ENCODE assay signal across 13 cellular contexts in the genomic region with DNA sequence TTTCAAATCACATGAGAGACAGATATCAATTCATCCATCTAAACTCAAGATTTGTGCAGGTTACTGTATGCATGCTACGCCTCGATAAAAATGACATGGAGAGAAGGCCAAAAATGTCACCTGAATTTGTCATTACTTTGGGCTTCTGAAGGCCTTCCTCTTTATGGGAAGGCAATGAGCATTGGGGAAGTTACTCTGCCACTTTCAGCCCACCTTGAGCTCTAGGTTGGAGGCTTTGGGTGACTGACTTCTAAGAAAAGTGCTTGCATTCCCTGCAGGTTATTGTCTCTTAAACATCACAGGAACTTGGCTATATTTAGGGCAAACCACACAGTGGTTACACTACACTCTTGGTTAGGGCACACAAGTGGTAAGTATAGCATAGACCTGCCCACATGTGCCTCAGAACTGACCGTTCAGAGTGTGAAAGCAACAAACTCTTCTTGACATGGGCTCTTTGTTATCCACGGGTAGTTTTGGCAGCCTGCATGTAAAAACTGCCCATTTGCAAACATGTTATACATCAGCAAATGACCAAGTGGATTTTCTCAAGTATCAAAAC.
A peak's percentile ranks its signal among the peaks of the same experiment; 100 is the strongest.
DNase-seq lines count a peak whose midpoint lies in the region; ATAC-seq, FAIRE-seq and TF ChIP-seq lines count a peak whose summit lies in the region.
"Had no signal": no experiment of that assay in that cellular context is flagged by ENCODE, and none has a peak within 500 bp of the region (broad histone marks: within the 10 kb centered on the region; RNA-seq: fewer than 3 reads in every experiment).

No MANE protein-coding gene starts in this region.

- H3K36me3 ChIP-seq in pancreas: no peaks in the 10 kb centered on the region

- WGBS in pancreas, 2 donors: 78 to 85% methylated on average over 4 of the region's 4 CpGs

- H3K4me1 ChIP-seq in pancreas: peaks cover under 1 to 14% (median 12%) of the 10 kb centered on the region in 3 donors

- TF ChIP-seq CTCF in foreskin fibroblast (IDR thresholded peaks at IDR 0.05; ENCODE audit: low read depth, low read length) (no peak), pancreas (IDR thresholded peaks at IDR 0.05) (no peak)

- no peak overlapping the region for H3K27ac ChIP-seq in pancreas
- H3K27ac ChIP-seq: body of pancreas had no signal

- H3K27me3 ChIP-seq in pancreas: no peaks in the 10 kb centered on the region
- H3K27me3 ChIP-seq: body of pancreas had no signal

- no peaks in the 10 kb centered on the region for H3K9me3 Mint-ChIP-seq in activated naive CD8-positive, alpha-beta T cell treated with anti-CD3 and anti-CD28 coated beads, Interleukin-2, amount 50 U/mL, for 24 hours
- H3K9me3 Mint-ChIP-seq in activated naive CD8-positive, alpha-beta T cell treated with anti-CD3 and anti-CD28 coated beads for 36 hours: no peaks in the 10 kb centered on the region

- no peak overlapping the region for H3K4me3 Mint-ChIP-seq in activated naive CD8-positive, alpha-beta T cell treated with anti-CD3 and anti-CD28 coated beads, Interleukin-2, amount 50 U/mL, for 24 hours
- H3K4me3 Mint-ChIP-seq in activated naive CD8-positive, alpha-beta T cell treated with anti-CD3 and anti-CD28 coated beads for 36 hours: no peak overlapping the region
- H3K4me3 Mint-ChIP-seq: naive thymus-derived CD4-positive, alpha-beta T cell had no signal

- intact Hi-C loops in pancreas (cut with DNase I): no loop called here

- FAIRE-seq in HTR-8/SVneo (lab: Jason Lieb, UNC) (peak; percentile 46), pancreas (lab: Jason Lieb, UNC) (no peak)

- no peaks in the 10 kb centered on the region for H3K27me3 Mint-ChIP-seq in activated naive CD8-positive, alpha-beta T cell treated with anti-CD3 and anti-CD28 coated beads, Interleukin-2, amount 50 U/mL, for 24 hours
- peaks cover 16% of the 10 kb centered on the region for H3K27me3 Mint-ChIP-seq in activated naive CD8-positive, alpha-beta T cell treated with anti-CD3 and anti-CD28 coated beads for 36 hours
- H3K27me3 Mint-ChIP-seq: IgD-negative memory B cell had no signal

- no peaks in the 10 kb centered on the region for H3K36me3 Mint-ChIP-seq in activated naive CD8-positive, alpha-beta T cell treated with anti-CD3 and anti-CD28 coated beads, Interleukin-2, amount 50 U/mL, for 24 hours (ENCODE audit: low read depth)
- H3K36me3 Mint-ChIP-seq in activated naive CD8-positive, alpha-beta T cell treated with anti-CD3 and anti-CD28 coated beads for 36 hours: no peaks in the 10 kb centered on the region
- H3K36me3 Mint-ChIP-seq: IgD-negative memory B cell; naive thymus-derived CD4-positive, alpha-beta T cell had no signal

- H3K4me3 ChIP-seq in foreskin fibroblast (ENCODE audit: low read depth in 1 of 2, low read length in 2 of 2) (no peak overlapping the region), pancreas (no peak overlapping the region)
- H3K4me3 ChIP-seq: body of pancreas had no signal

- H3K27ac Mint-ChIP-seq in activated naive CD8-positive, alpha-beta T cell treated with anti-CD3 and anti-CD28 coated beads, Interleukin-2, amount 50 U/mL, for 24 hours: no peak overlapping the region
- H3K27ac Mint-ChIP-seq in activated naive CD8-positive, alpha-beta T cell treated with anti-CD3 and anti-CD28 coated beads for 36 hours: no peak overlapping the region
- H3K27ac Mint-ChIP-seq: IgD-negative memory B cell; naive thymus-derived CD4-positive, alpha-beta T cell had no signal

- H3K9me3 ChIP-seq in pancreas: no peaks in the 10 kb centered on the region
- H3K9me3 ChIP-seq: body of pancreas had no signal

- DNase-seq in activated naive CD8-positive, alpha-beta T cell treated with anti-CD3 and anti-CD28 coated beads, Interleukin-2, amount 50 U/mL, for 24 hours: no peak
- DNase-seq in activated naive CD8-positive, alpha-beta T cell treated with anti-CD3 and anti-CD28 coated beads for 36 hours: no peak
- no peak for DNase-seq in HTR-8/SVneo (ENCODE audit: insufficient read length, low spot score)
- no peak for DNase-seq in NCI-H1092 (lab: John Stamatoyannopoulos, UW)
- DNase-seq in foreskin fibroblast: no peak
- no peak for DNase-seq in ACHN
- DNase-seq in pancreas: no peak
- DNase-seq: 8988T; activated CD8-positive, alpha-beta memory T cell treated with anti-CD3 and anti-CD28 coated beads, Interleukin-2, amount 50 U/mL, for 4 hours; body of pancreas; naive thymus-derived CD4-positive, alpha-beta T cell had no signal

- H3K4me1 Mint-ChIP-seq in activated naive CD8-positive, alpha-beta T cell treated with anti-CD3 and anti-CD28 coated beads, Interleukin-2, amount 50 U/mL, for 24 hours: no peaks in the 10 kb centered on the region
- no peaks in the 10 kb centered on the region for H3K4me1 Mint-ChIP-seq in activated naive CD8-positive, alpha-beta T cell treated with anti-CD3 and anti-CD28 coated beads for 36 hours
- H3K4me1 Mint-ChIP-seq: naive thymus-derived CD4-positive, alpha-beta T cell had no signal

- ATAC-seq in activated naive CD8-positive, alpha-beta T cell treated with anti-CD3 and anti-CD28 coated beads, Interleukin-2, amount 50 U/mL, for 24 hours: peak; percentile 24
- peak; percentile 69 for ATAC-seq in HG02852 (IDR thresholded peaks at IDR 0.05; ENCODE audit: unreplicated experiment)
- ATAC-seq in pancreas: no peak
- ATAC-seq: body of pancreas; naive thymus-derived CD4-positive, alpha-beta T cell had no signal

- in situ Hi-C loops in ACHN (cut with HindIII; ENCODE audit: low pct_ligation_motif_present, low pct_unique_long_range_greater_than_20kb, low sequenced_read_pairs): no loop called here

Comparison
In these comparisons a context has a peak if more than half of its experiments do, and no peak if none do; other contexts are left out.
1. ATAC-seq: peak in activated naive CD8-positive, alpha-beta T cell treated with anti-CD3 and anti-CD28 coated beads, Interleukin-2, amount 50 U/mL, for 24 hours (single experiment) and HG02852 (single experiment); none in pancreas (0 of 4).